8 cellular contexts compared by ENCODE assay signal in genomic region chr22:25027959-25028840, GRCh38.
DNase-seq lines count a peak whose midpoint lies in the region; ATAC-seq and TF ChIP-seq lines count a peak whose summit lies in the region.

No MANE protein-coding gene starts in this region.

- H3K4me3 Mint-ChIP-seq in neural crest cell, result no peak overlapping the region
- H3K4me3 Mint-ChIP-seq in T-helper 17 cell, result no peak overlapping the region
- H3K4me3 Mint-ChIP-seq in naive thymus-derived CD8-positive, alpha-beta T cell, result no peak overlapping the region

- peak; percentile 36 for DNase-seq in GM03348 (ENCODE audit: low spot score)
- peak; percentile 46 for DNase-seq in NCI-H460 (ENCODE audit: extremely low read depth, low read depth)
- no peak for DNase-seq in dorsolateral prefrontal cortex
- peak; percentile 41 for DNase-seq in neural crest cell (ENCODE audit: low read depth, low spot score)
- DNase-seq in epidermal melanocyte (ENCODE audit: insufficient read length, low spot score), result no peak
- DNase-seq in T-helper 17 cell, result no peak
- DNase-seq in naive thymus-derived CD8-positive, alpha-beta T cell, result no peak
- DNase-seq in stimulated activated CD4-positive, alpha-beta T cell treated with anti-CD3 and anti-CD28 coated beads, Interleukin-4, amount 100 ng/mL, for 4 hours, result no peak

- H3K27me3 Mint-ChIP-seq in neural crest cell (ENCODE audit: low read depth) (no peaks in the 10 kb centered on the region), T-helper 17 cell (peaks cover 6% of the 10 kb centered on the region)
- peaks cover 0 to 4% (median 1%) of the 10 kb centered on the region in 5 donors for H3K27me3 Mint-ChIP-seq in naive thymus-derived CD8-positive, alpha-beta T cell

- no peak overlapping the region for H3K4me3 ChIP-seq in dorsolateral prefrontal cortex

- intact Hi-C loops in dorsolateral prefrontal cortex (cut with DNase I), result no loop called here

- H3K27ac Mint-ChIP-seq in neural crest cell (ENCODE audit: unreplicated experiment) (peak overlapping the region; percentile 87), T-helper 17 cell (no peak overlapping the region)
- no peak overlapping the region for H3K27ac Mint-ChIP-seq in naive thymus-derived CD8-positive, alpha-beta T cell

- H3K27ac ChIP-seq in dorsolateral prefrontal cortex, result peak overlapping the region in 42 of 59 donors; percentile 3 to 81 (median 56)

- H3K9me3 ChIP-seq in T-helper 17 cell (ENCODE audit: control insufficient read depth, low read length, poor library complexity, severe bottlenecking), result no peaks in the 10 kb centered on the region

- TF ChIP-seq CTCF in dorsolateral prefrontal cortex (IDR thresholded peaks at IDR 0.05 in 54 of 56, conservative IDR thresholded peaks at IDR 0.05 in 2 of 56; ENCODE audit: low read depth in 1 of 56, partially characterized antibody in 56 of 56) (peak in 41 of 56 donors; percentile 10 to 52 (median 29)), neural crest cell (conservative IDR thresholded peaks at IDR 0.05) (peak; percentile 51)

- no peak for ATAC-seq in T-helper 17 cell
- no peak for ATAC-seq in naive thymus-derived CD8-positive, alpha-beta T cell

- H3K27me3 ChIP-seq in dorsolateral prefrontal cortex, result no peaks in the 10 kb centered on the region

- H3K36me3 Mint-ChIP-seq in neural crest cell (ENCODE audit: low read depth) (no peaks in the 10 kb centered on the region), T-helper 17 cell (ENCODE audit: low read depth) (no peaks in the 10 kb centered on the region)
- no peaks in the 10 kb centered on the region for H3K36me3 Mint-ChIP-seq in naive thymus-derived CD8-positive, alpha-beta T cell

- POLR2A ChIA-PET in naive thymus-derived CD8-positive, alpha-beta T cell (lab: Charles Lee), result no interaction called here

- peaks cover 37% of the 10 kb centered on the region for H3K4me1 Mint-ChIP-seq in neural crest cell
- peaks cover 19% of the 10 kb centered on the region for H3K4me1 Mint-ChIP-seq in T-helper 17 cell
- H3K4me1 Mint-ChIP-seq in naive thymus-derived CD8-positive, alpha-beta T cell, result no peaks in the 10 kb centered on the region

- H3K9me3 Mint-ChIP-seq in neural crest cell, result no peaks in the 10 kb centered on the region
- H3K9me3 Mint-ChIP-seq in naive thymus-derived CD8-positive, alpha-beta T cell, result no peaks in the 10 kb centered on the region

Comparison
In these comparisons a context has a peak if more than half of its experiments do, and no peak if none do; other contexts are left out.
1. DNase-seq: peak in GM03348 (single experiment), NCI-H460 (single experiment) and neural crest cell (single experiment); none in dorsolateral prefrontal cortex (0 of 10), epidermal melanocyte (single experiment), T-helper 17 cell (0 of 3), naive thymus-derived CD8-positive, alpha-beta T cell (0 of 10) and stimulated activated CD4-positive, alpha-beta T cell treated with anti-CD3 and anti-CD28 coated beads, Interleukin-4, amount 100 ng/mL, for 4 hours (0 of 2).